Comparison of ENCODE assay signal across 9 cellular contexts in the genomic region with DNA sequence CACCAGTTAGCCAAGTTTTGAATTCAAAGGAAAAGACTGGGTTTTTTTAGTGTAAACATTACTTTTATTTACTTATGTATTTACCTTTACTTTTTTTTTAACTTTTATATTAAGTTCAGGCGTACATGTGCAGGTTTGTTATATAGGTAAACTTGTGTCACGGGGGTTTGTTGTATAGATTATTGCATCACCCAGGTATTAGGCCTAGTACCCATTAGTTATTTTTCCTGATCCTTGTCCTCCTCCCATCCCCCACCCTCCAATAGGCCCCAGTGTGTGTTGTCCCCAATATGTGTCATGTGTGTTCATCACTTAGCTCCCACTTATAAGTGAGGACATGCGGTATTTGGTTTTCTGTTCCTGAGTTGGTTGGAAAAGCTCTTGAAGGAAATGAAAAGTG. TPM values are rescaled to one million over a fixed set of nuclear protein-coding genes. Genes with fewer than 3 reads are reported as not detected.
"Had no signal": no experiment of that assay in that cellular context is flagged by ENCODE, and none has a peak within 500 bp of the region (broad histone marks: within the 10 kb centered on the region; RNA-seq: fewer than 3 reads in every experiment).

No MANE protein-coding gene starts in this region.

- DNase-seq: Karpas-422, KBM-7, KG1 had no signal

- H3K9me3 Mint-ChIP-seq: IgD-negative memory B cell had no signal

- H3K27me3 Mint-ChIP-seq: IgD-negative memory B cell had no signal

- H3K4me2 ChIP-seq: KMS-11 had no signal

- H3K27ac ChIP-seq: HL-60, KMS-11 had no signal

- H3K4me1 Mint-ChIP-seq: IgD-negative memory B cell had no signal

- FAIRE-seq: HepG2 had no signal

- ATAC-seq: HepG2 had no signal

- H3K4me3 Mint-ChIP-seq: IgD-negative memory B cell had no signal

- H3K9ac ChIP-seq: KMS-11 had no signal

RNA-seq across cellular contexts. Expression of gene CLDN25, which starts 26.7 kb away (rescaled TPM):
- total RNA-seq: HepG2, HT-29, HT1080 had no signal
- polyA plus RNA-seq: HepG2, IgD-negative memory B cell had no signal

RNA-seq across cellular contexts. Expression of gene TMPRSS5, which starts 46.8 kb away (rescaled TPM):
- polyA plus RNA-seq: IgD-negative memory B cell had no signal
